4 cellular contexts compared by ENCODE assay signal in genomic region chr12:57502311-57502969, GRCh38. TPM values are rescaled to one million over a fixed set of nuclear protein-coding genes. Genes with fewer than 3 reads are reported as not detected.
"Had no signal": no experiment of that assay in that cellular context is flagged by ENCODE, and none has a peak within 500 bp of the region (broad histone marks: within the 10 kb centered on the region; RNA-seq: fewer than 3 reads in every experiment).

No MANE protein-coding gene starts in this region.

RNA-seq across cellular contexts. Expression of gene ARHGAP9, which starts 22.8 kb away (rescaled TPM):
- total RNA-seq: mesothelial cell of epicardium, renal cortical epithelial cell had no signal
- polyA plus RNA-seq: mammary epithelial cell, smooth muscle cell had no signal
